Comparison of ENCODE assay signal across 25 cellular contexts in genomic region chr6:35367646-35368037, GRCh38. TPM values are rescaled to one million over a fixed set of nuclear protein-coding genes. Genes with fewer than 3 reads are reported as not detected.
DNase-seq lines count a peak whose midpoint lies in the region; ATAC-seq, FAIRE-seq and TF ChIP-seq lines count a peak whose summit lies in the region.
"Had no signal": no experiment of that assay in that cellular context is flagged by ENCODE, and none has a peak within 500 bp of the region (broad histone marks: within the 10 kb centered on the region; RNA-seq: fewer than 3 reads in every experiment).

No MANE protein-coding gene starts in this region.

- no peak for FAIRE-seq in keratinocyte (lab: Jason Lieb, UNC)
- FAIRE-seq: islet of Langerhans, TTC549 had no signal

- H3K27me3 ChIP-seq in keratinocyte (ENCODE audit: control insufficient read depth, extremely low read depth, insufficient read depth, low read length), result no peaks in the 10 kb centered on the region

- peaks cover 34% of the 10 kb centered on the region for H3K4me1 ChIP-seq in keratinocyte (ENCODE audit: control insufficient read depth, extremely low read depth, insufficient read depth, low read length)

- no peak for ATAC-seq in T-helper 17 cell
- ATAC-seq in GM18909 (IDR thresholded peaks at IDR 0.05; ENCODE audit: poor library complexity, unreplicated experiment), result no peak

- TF ChIP-seq CTCF in keratinocyte (optimal IDR thresholded peaks at IDR 0.05 in 1 of 3, IDR thresholded peaks at IDR 0.05 in 1 of 3, conservative IDR thresholded peaks at IDR 0.05 in 1 of 3; ENCODE audit: extremely low read depth in 1 of 3, insufficient read depth in 2 of 3, low read length in 3 of 3), result no peak

- H3K27ac ChIP-seq in keratinocyte (ENCODE audit: control insufficient read depth, insufficient read depth, low read length), result peak overlapping the region; percentile 33
- H3K27ac ChIP-seq: coronary artery, parathyroid adenoma had no signal

- no peaks in the 10 kb centered on the region for H3K9me3 ChIP-seq in T-helper 17 cell (ENCODE audit: control insufficient read depth, low read length, poor library complexity, severe bottlenecking)
- no peaks in the 10 kb centered on the region for H3K9me3 ChIP-seq in keratinocyte (ENCODE audit: control insufficient read depth, low read depth, low read length)

- H3K27ac Mint-ChIP-seq in activated naive CD8-positive, alpha-beta T cell, result peak overlapping the region; percentile 89
- no peak overlapping the region for H3K27ac Mint-ChIP-seq in activated naive CD8-positive, alpha-beta T cell treated with anti-CD3 and anti-CD28 coated beads for 36 hours
- H3K27ac Mint-ChIP-seq in T-helper 17 cell, result peak overlapping the region; percentile 89
- H3K27ac Mint-ChIP-seq: brain had no signal

- no peak overlapping the region for H2AFZ ChIP-seq in keratinocyte (ENCODE audit: control insufficient read depth, low read length)
- H2AFZ ChIP-seq: parathyroid adenoma had no signal

- dilution Hi-C loops in keratinocyte (cut with MboI; ENCODE audit: extremely low pct_ligation_motif_present, low sequenced_read_pairs), result no loop called here

- peaks cover 4% of the 10 kb centered on the region for H3K9me1 ChIP-seq in keratinocyte (ENCODE audit: control insufficient read depth, extremely low read depth, insufficient read depth, low read length)

- DNase-seq in activated naive CD8-positive, alpha-beta T cell treated with anti-CD3 and anti-CD28 coated beads for 36 hours, result no peak
- no peak for DNase-seq in T-helper 17 cell
- DNase-seq in keratinocyte (ENCODE audit: low read depth, low spot score), result no peak
- no peak for DNase-seq in H4 (ENCODE audit: low spot score)
- no peak for DNase-seq in AML-193 (lab: John Stamatoyannopoulos, UW)
- DNase-seq in dedifferentiated amniotic fluid mesenchymal stem cell (ENCODE audit: extremely low spot score), result no peak
- DNase-seq: ACHN; activated CD4-positive, alpha-beta T cell treated with anti-CD3 and anti-CD28 coated beads, Interleukin-2, amount 10 ng/mL, durations not matched to agents 7 days and 5 days; activated naive CD4-positive, alpha-beta T cell treated with anti-CD3 and anti-CD28 coated beads, Interleukin-2, amount 50 U/mL, for 16 hours; activated T-cell treated with anti-CD3 and anti-CD28 coated beads for 4 hours; COR-L47; hippocampal formation; NCI-H2107; NCI-H510A; RPMI8226; stimulated activated CD4-positive, alpha-beta T cell treated with anti-CD3 and anti-CD28 coated beads, Interleukin-4, amount 100 ng/mL, for 24 hours had no signal

- no peak overlapping the region for H3K4me3 ChIP-seq in keratinocyte (ENCODE audit: control insufficient read depth in 2 of 3, extremely low read depth in 1 of 3, insufficient read depth in 2 of 3, low read depth in 1 of 3, low read length in 3 of 3)
- H3K4me3 ChIP-seq: coronary artery, lung, skin epidermis had no signal

- no peaks in the 10 kb centered on the region for H3K27me3 Mint-ChIP-seq in activated naive CD8-positive, alpha-beta T cell
- no peaks in the 10 kb centered on the region for H3K27me3 Mint-ChIP-seq in activated naive CD8-positive, alpha-beta T cell treated with anti-CD3 and anti-CD28 coated beads for 36 hours
- no peaks in the 10 kb centered on the region for H3K27me3 Mint-ChIP-seq in T-helper 17 cell
- H3K27me3 Mint-ChIP-seq: activated CD4-positive, alpha-beta T cell treated with anti-CD3 and anti-CD28 coated beads, Interleukin-2, amount 10 ng/mL, durations not matched to agents 7 days and 5 days; brain had no signal

- H3K36me3 Mint-ChIP-seq in activated naive CD8-positive, alpha-beta T cell, result peaks cover 8% of the 10 kb centered on the region
- peaks cover 37% of the 10 kb centered on the region for H3K36me3 Mint-ChIP-seq in activated naive CD8-positive, alpha-beta T cell treated with anti-CD3 and anti-CD28 coated beads for 36 hours
- peaks cover 6% of the 10 kb centered on the region for H3K36me3 Mint-ChIP-seq in T-helper 17 cell (ENCODE audit: low read depth)
- H3K36me3 Mint-ChIP-seq: brain had no signal

- no peak overlapping the region for H3K9ac ChIP-seq in keratinocyte (ENCODE audit: control insufficient read depth, extremely low read depth, insufficient read depth, low read length)
- H3K9ac ChIP-seq: parathyroid adenoma had no signal

- no peak overlapping the region for H3K4me3 Mint-ChIP-seq in activated naive CD8-positive, alpha-beta T cell
- no peak overlapping the region for H3K4me3 Mint-ChIP-seq in activated naive CD8-positive, alpha-beta T cell treated with anti-CD3 and anti-CD28 coated beads for 36 hours
- H3K4me3 Mint-ChIP-seq in T-helper 17 cell, result no peak overlapping the region
- H3K4me3 Mint-ChIP-seq: activated CD4-positive, alpha-beta T cell treated with anti-CD3 and anti-CD28 coated beads, Interleukin-2, amount 10 ng/mL, durations not matched to agents 7 days and 5 days; brain had no signal

- no peaks in the 10 kb centered on the region for H3K9me3 Mint-ChIP-seq in activated naive CD8-positive, alpha-beta T cell (ENCODE audit: low read depth)
- H3K9me3 Mint-ChIP-seq in activated naive CD8-positive, alpha-beta T cell treated with anti-CD3 and anti-CD28 coated beads for 36 hours, result peaks cover 1% of the 10 kb centered on the region
- H3K9me3 Mint-ChIP-seq: activated CD4-positive, alpha-beta T cell treated with anti-CD3 and anti-CD28 coated beads, Interleukin-2, amount 10 ng/mL, durations not matched to agents 7 days and 5 days; brain had no signal

- no peaks in the 10 kb centered on the region for H3K36me3 ChIP-seq in keratinocyte (ENCODE audit: control insufficient read depth in 2 of 2, extremely low read depth in 1 of 2, insufficient read depth in 2 of 2, low read length in 2 of 2)

- no peak overlapping the region for H3K4me2 ChIP-seq in keratinocyte (ENCODE audit: control insufficient read depth, extremely low read depth, insufficient read depth, low read depth, low read length)

- H3K4me1 Mint-ChIP-seq in activated naive CD8-positive, alpha-beta T cell (ENCODE audit: low read depth), result peaks cover 70% of the 10 kb centered on the region
- peaks cover 60% of the 10 kb centered on the region for H3K4me1 Mint-ChIP-seq in activated naive CD8-positive, alpha-beta T cell treated with anti-CD3 and anti-CD28 coated beads for 36 hours
- peaks cover 47% of the 10 kb centered on the region for H3K4me1 Mint-ChIP-seq in T-helper 17 cell

- H3K79me2 ChIP-seq in keratinocyte (ENCODE audit: control insufficient read depth, insufficient read depth, low read length), result peaks cover 12% of the 10 kb centered on the region

- no peaks in the 10 kb centered on the region for H4K20me1 ChIP-seq in keratinocyte (ENCODE audit: control insufficient read depth, extremely low read depth, insufficient read depth, low read length)

RNA-seq across cellular contexts. Expression of gene PPARD, which starts 25.3 kb away (rescaled TPM):
- 10 to 100 TPM; 17.0 to 17.8 TPM for total RNA-seq in activated naive CD8-positive, alpha-beta T cell treated with anti-CD3 and anti-CD28 coated beads for 36 hours
- 10 to 100 TPM; 25.0 to 29.9 TPM for total RNA-seq in T-helper 17 cell
- 15.1 to 24.4 TPM (median 20.6 TPM) in 3 replicates for polyA plus RNA-seq in keratinocyte
- polyA plus RNA-seq in keratinocyte (2011; ENCODE audit: low read depth), result 11.1 TPM
- polyA plus RNA-seq in keratinocyte (2011; cell fraction: cytosol; rRNA removed), result 17.4 and 22.7 TPM in 2 replicates
- 30.6 and 39.0 TPM in 2 replicates for polyA plus RNA-seq in keratinocyte (2011; cell fraction: nucleus; rRNA removed)
- 31.1 and 48.5 TPM in 2 replicates for polyA plus RNA-seq in keratinocyte (2012; ENCODE audit: low replicate concordance)
- polyA minus RNA-seq in keratinocyte, result 28.7 to 66.9 TPM (median 29.2 TPM) in 3 replicates
- polyA minus RNA-seq in keratinocyte (2011; cell fraction: cytosol; rRNA and poly(A)+ RNA removed), result 21.1 TPM
- polyA minus RNA-seq in keratinocyte (2011; cell fraction: nucleus; rRNA and poly(A)+ RNA removed), result 16.0 and 19.2 TPM in 2 replicates
- total RNA-seq in H4 (2014; rRNA removed; shearing (Covaris generic)), result 2.7 and 3.2 TPM in 2 replicates
